In genomic region chr9:109817146-109817845, GRCh38 we compare ENCODE assay signal across 10 cellular contexts. TPM values are rescaled to one million over a fixed set of nuclear protein-coding genes. Genes with fewer than 3 reads are reported as not detected.
DNase-seq lines count a peak whose midpoint lies in the region; ATAC-seq and TF ChIP-seq lines count a peak whose summit lies in the region.
"Had no signal": no experiment of that assay in that cellular context is flagged by ENCODE, and none has a peak within 500 bp of the region (broad histone marks: within the 10 kb centered on the region; RNA-seq: fewer than 3 reads in every experiment).

No MANE protein-coding gene starts in this region.

- DNase-seq in A172 (ENCODE audit: low spot score) = peak; percentile 91
- peak; percentile 13 for DNase-seq in NCI-H446 treated with DMSO at 0.1 percent for 48 hours (lab: John Stamatoyannopoulos, UW)
- no peak for DNase-seq in endodermal cell
- peak; percentile 84 for DNase-seq in mesenchymal stem cell
- no peak for DNase-seq in CD8-positive, alpha-beta T cell
- no peak for DNase-seq in SIG-M5 (lab: John Stamatoyannopoulos, UW)

- H3K4me3 Mint-ChIP-seq in endodermal cell = no peak overlapping the region
- H3K4me3 Mint-ChIP-seq in CD8-positive, alpha-beta T cell = no peak overlapping the region

- no peak overlapping the region for H3K4me2 ChIP-seq in mesenchymal stem cell (ENCODE audit: low read length, poor library complexity, severe bottlenecking)

- H3K79me1 ChIP-seq in mesenchymal stem cell (replicated peaks; ENCODE audit: low read length, poor library complexity, severe bottlenecking) = peaks cover 10% of the 10 kb centered on the region

- ATAC-seq in HG03039 (IDR thresholded peaks at IDR 0.05; ENCODE audit: unreplicated experiment) (no peak), HG02610 (IDR thresholded peaks at IDR 0.05; ENCODE audit: unreplicated experiment) (no peak)
- ATAC-seq in CD8-positive, alpha-beta T cell = no peak
- ATAC-seq: Panc1 had no signal

- H3K4me1 ChIP-seq in endodermal cell (ENCODE audit: control insufficient read depth, insufficient read depth, low read length) (no peaks in the 10 kb centered on the region), mesenchymal stem cell (ENCODE audit: control insufficient read depth, insufficient read depth, low read depth, low read length) (peaks cover 13% of the 10 kb centered on the region)
- H3K4me1 ChIP-seq in CD8-positive, alpha-beta T cell (ENCODE audit: insufficient read depth, low read length) = no peaks in the 10 kb centered on the region
- H3K4me1 ChIP-seq: prostate gland had no signal

- no peak for TF ChIP-seq CTCF in endodermal cell (conservative IDR thresholded peaks at IDR 0.05)
- no peak for TF ChIP-seq CTCF in CD8-positive, alpha-beta T cell (IDR thresholded peaks at IDR 0.05)

- H3K9me3 ChIP-seq in endodermal cell (ENCODE audit: control insufficient read depth, low read length) = no peaks in the 10 kb centered on the region
- H3K9me3 ChIP-seq in mesenchymal stem cell (ENCODE audit: control insufficient read depth, low read length) = no peaks in the 10 kb centered on the region
- no peaks in the 10 kb centered on the region for H3K9me3 ChIP-seq in CD8-positive, alpha-beta T cell (ENCODE audit: low read length)
- H3K9me3 ChIP-seq: prostate gland had no signal

- peak overlapping the region; percentile 19 for H3K27ac Mint-ChIP-seq in endodermal cell
- no peak overlapping the region for H3K27ac Mint-ChIP-seq in CD8-positive, alpha-beta T cell

- H3K4ac ChIP-seq in mesenchymal stem cell (ENCODE audit: low read depth in 1 of 2, low read length in 2 of 2) = peak overlapping the region in 1 of 2 experiments; percentile 60

- no peak overlapping the region for H2BK5ac ChIP-seq in mesenchymal stem cell (ENCODE audit: low read depth, low read length, poor library complexity, severe bottlenecking)

- peak overlapping the region in 1 of 2 experiments; percentile 46 for H3K23ac ChIP-seq in mesenchymal stem cell (ENCODE audit: low read length in 2 of 2)

- intact Hi-C loops in CD8-positive, alpha-beta T cell (cut with DNase I, micrococcal nuclease) = no loop called here

- H2AFZ ChIP-seq in mesenchymal stem cell (ENCODE audit: low read depth, low read length) = no peak overlapping the region

- peaks cover 6% of the 10 kb centered on the region for H3K4me1 Mint-ChIP-seq in endodermal cell
- no peaks in the 10 kb centered on the region for H3K4me1 Mint-ChIP-seq in CD8-positive, alpha-beta T cell (ENCODE audit: low read depth)

- H3K27ac ChIP-seq in endodermal cell (ENCODE audit: low read depth, low read length) (peak overlapping the region; percentile 76), mesenchymal stem cell (ENCODE audit: low read length, poor library complexity, severe bottlenecking) (peak overlapping the region; percentile 80)
- H3K27ac ChIP-seq in CD8-positive, alpha-beta T cell (ENCODE audit: low read depth, low read length) = no peak overlapping the region
- H3K27ac ChIP-seq: prostate gland had no signal

- H3K27me3 Mint-ChIP-seq in endodermal cell (ENCODE audit: insufficient read depth) = peaks cover 30% of the 10 kb centered on the region
- H3K27me3 Mint-ChIP-seq in CD8-positive, alpha-beta T cell (ENCODE audit: low read depth) = peaks cover 2% of the 10 kb centered on the region

- H2BK12ac ChIP-seq in mesenchymal stem cell (ENCODE audit: low read length in 2 of 2) = peak overlapping the region; percentile 41 to 87

- H3K36me3 ChIP-seq in endodermal cell (ENCODE audit: control insufficient read depth, insufficient read depth, low read length) = no peaks in the 10 kb centered on the region
- H3K36me3 ChIP-seq in mesenchymal stem cell (ENCODE audit: control insufficient read depth in 1 of 2, insufficient read depth in 2 of 2, low read depth in 1 of 2, low read length in 2 of 2) = no peaks in the 10 kb centered on the region
- H3K36me3 ChIP-seq in CD8-positive, alpha-beta T cell (ENCODE audit: insufficient read depth, low read length) = no peaks in the 10 kb centered on the region
- H3K36me3 ChIP-seq: prostate gland had no signal

- CTCF ChIA-PET in CD8-positive, alpha-beta T cell (lab: Charles Lee) = interaction anchor here (0.9 kb wide), 1 partner anchor 15 kb away, joined by 3 read pairs; no protein-coding TSS in a partner anchor

- no peaks in the 10 kb centered on the region for H3K36me3 Mint-ChIP-seq in endodermal cell (ENCODE audit: low read depth)
- H3K36me3 Mint-ChIP-seq in CD8-positive, alpha-beta T cell = no peaks in the 10 kb centered on the region

- peak overlapping the region; percentile 49 for H2AK5ac ChIP-seq in mesenchymal stem cell (ENCODE audit: low read length, severe bottlenecking)

- WGBS in endodermal cell (ENCODE audit: insufficient coverage in 1 of 2, insufficient read length in 1 of 2), 2 experiments = 83 to 94% methylated on average over 2 to 6 of the region's 6 CpGs
- 45% methylated on average over 4 of the region's 6 CpGs for WGBS in mesenchymal stem cell

- POLR2A ChIA-PET in CD8-positive, alpha-beta T cell (lab: Charles Lee) = no interaction called here

- no peaks in the 10 kb centered on the region for H3K27me3 ChIP-seq in endodermal cell (ENCODE audit: control insufficient read depth, insufficient read depth, low read length, poor library complexity, severe bottlenecking)
- no peaks in the 10 kb centered on the region for H3K27me3 ChIP-seq in mesenchymal stem cell (ENCODE audit: control insufficient read depth in 1 of 2, insufficient read depth in 1 of 2, low read length in 2 of 2)
- no peaks in the 10 kb centered on the region for H3K27me3 ChIP-seq in CD8-positive, alpha-beta T cell (ENCODE audit: insufficient read depth, low read length)

- no peak overlapping the region for H3K14ac ChIP-seq in mesenchymal stem cell (ENCODE audit: low read length in 2 of 2)

- H3K4me3 ChIP-seq in endodermal cell (ENCODE audit: low read length) = no peak overlapping the region
- peak overlapping the region in 1 of 2 experiments; percentile 20 for H3K4me3 ChIP-seq in mesenchymal stem cell (ENCODE audit: insufficient read depth in 1 of 2, low read depth in 1 of 2, low read length in 2 of 2)
- no peak overlapping the region for H3K4me3 ChIP-seq in CD8-positive, alpha-beta T cell (ENCODE audit: low read depth, low read length)
- H3K4me3 ChIP-seq: prostate gland had no signal

- H3K9ac ChIP-seq in endodermal cell (ENCODE audit: extremely low read depth, low read length, poor library complexity, severe bottlenecking) (no peak overlapping the region), mesenchymal stem cell (ENCODE audit: low read length) (peak overlapping the region; percentile 69)

- no peak overlapping the region for H2BK15ac ChIP-seq in mesenchymal stem cell (ENCODE audit: low read depth, poor library complexity, severe bottlenecking)

- no peak overlapping the region for H4K91ac ChIP-seq in mesenchymal stem cell (ENCODE audit: low read length)

- peak overlapping the region in 1 of 2 experiments; percentile 44 for H3K18ac ChIP-seq in mesenchymal stem cell (ENCODE audit: low read depth in 1 of 2, low read length in 2 of 2)

- no peak overlapping the region for H2BK120ac ChIP-seq in mesenchymal stem cell (ENCODE audit: low read depth, low read length)

- H4K8ac ChIP-seq in mesenchymal stem cell (ENCODE audit: low read length) = no peak overlapping the region

- H3K9me3 Mint-ChIP-seq in endodermal cell = no peaks in the 10 kb centered on the region
- no peaks in the 10 kb centered on the region for H3K9me3 Mint-ChIP-seq in CD8-positive, alpha-beta T cell

RNA-seq across cellular contexts. Expression of gene PALM2AKAP2, which starts 37.3 kb away (rescaled TPM):
- 0.98 and 6.9 TPM in 2 replicates for total RNA-seq in A172 (2014; rRNA removed; shearing (Covaris generic))
- total RNA-seq in endodermal cell = 1 to 10 TPM in 1 of 2 donors, under 1 TPM in 1; 0.49 to 1.1 TPM
- 5.6 TPM for polyA plus RNA-seq in endodermal cell (2013, experiment 1 of 2)
- 8.2 TPM for polyA plus RNA-seq in endodermal cell (2013, experiment 2 of 2)
- 11.3 TPM for polyA plus RNA-seq in mesenchymal stem cell (2013, experiment 1 of 2)
- 10.8 TPM for polyA plus RNA-seq in mesenchymal stem cell (2013, experiment 2 of 2)
- total RNA-seq in CD8-positive, alpha-beta T cell = not detected

Comparison
In these comparisons a context has a peak if more than half of its experiments do, and no peak if none do; other contexts are left out.
1. DNase-seq: peak in A172 (single experiment), NCI-H446 treated with DMSO at 0.1 percent for 48 hours (single experiment) and mesenchymal stem cell (single experiment); none in endodermal cell (single experiment), CD8-positive, alpha-beta T cell (0 of 7) and SIG-M5 (single experiment).